ENCODE assay signal across 8 cellular contexts in the genomic region with DNA sequence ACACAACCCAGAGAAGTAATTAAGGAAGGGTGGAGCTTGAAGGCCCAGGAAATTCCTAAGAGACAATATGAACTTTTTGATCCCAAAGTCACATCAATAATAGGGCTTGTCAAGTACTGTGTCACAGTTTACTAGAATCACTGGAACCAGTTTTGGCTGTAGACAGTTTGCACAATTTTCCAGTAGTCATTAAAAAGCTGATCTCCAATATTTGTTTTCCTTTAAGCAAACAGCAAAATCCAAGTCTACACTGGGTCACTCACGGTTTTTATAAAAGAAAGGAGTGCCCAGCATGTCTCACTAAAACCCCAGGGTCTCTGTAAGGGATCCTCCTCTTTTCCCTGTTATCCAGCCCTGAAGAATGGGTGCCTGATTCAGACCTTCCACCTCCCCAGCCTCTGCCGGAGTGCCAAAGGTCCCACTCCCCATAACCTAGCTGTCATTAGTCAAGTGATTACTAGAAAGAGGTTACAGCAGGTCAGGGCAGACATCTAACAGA. TPM values are rescaled to one million over a fixed set of nuclear protein-coding genes. Genes with fewer than 3 reads are reported as not detected.
A peak's percentile ranks its signal among the peaks of the same experiment; 100 is the strongest.
DNase-seq lines count a peak whose midpoint lies in the region; ATAC-seq, FAIRE-seq and TF ChIP-seq lines count a peak whose summit lies in the region.

No MANE protein-coding gene starts in this region.

- H3K9me3 ChIP-seq in A549 (no peaks in the 10 kb centered on the region), HUES64 (ENCODE audit: insufficient read depth, low read depth, low read length) (no peaks in the 10 kb centered on the region), muscle layer of colon (ENCODE audit: low read length) (no peaks in the 10 kb centered on the region)

- peak overlapping the region; percentile 92 for H3K4me2 ChIP-seq in A549

- peak overlapping the region; percentile 85 for H3K4me3 ChIP-seq in A549
- peak overlapping the region; percentile 90 for H3K4me3 ChIP-seq in HUES64 (ENCODE audit: low read length)
- peak overlapping the region; percentile 78 to 86 for H3K4me3 ChIP-seq in muscle layer of colon (ENCODE audit: low read depth in 1 of 2, low read length in 2 of 2)

- H3K36me3 ChIP-seq in HUES64 (ENCODE audit: insufficient read depth, low read length) (no peaks in the 10 kb centered on the region), muscle layer of colon (ENCODE audit: insufficient read depth, low read length) (no peaks in the 10 kb centered on the region)

- CTCF ChIA-PET in A549 (lab: Yijun Ruan, JAX), result no interaction called here

- H3K4me1 ChIP-seq in A549, result peaks cover 8% of the 10 kb centered on the region
- H3K4me1 ChIP-seq in HUES64 (ENCODE audit: insufficient read depth, low read length), result 0 out of 2 replicates have a peak, but pooled peaks cover 3% of the 10 kb centered on the region
- H3K4me1 ChIP-seq in muscle layer of colon (ENCODE audit: insufficient read depth, low read length), result no peaks in the 10 kb centered on the region

- DNase-seq in A549 (ENCODE audit: low read depth in 1 of 2, low spot score in 1 of 2) (no peak), chondrocyte (ENCODE audit: low spot score) (no peak), hepatic stellate cell (ENCODE audit: low spot score) (no peak)

- peak overlapping the region; percentile 92 for H3K4me3 Mint-ChIP-seq in chondrocyte (ENCODE audit: unreplicated experiment)

- 0% methylated on average over 2 of the region's 2 CpGs for WGBS in A549 (ENCODE audit: missing lambda C conversion rate)
- whole genome bisulfite sequencing in HUES64, result 6% methylated on average over 2 of the region's 2 CpGs

- peak overlapping the region; percentile 97 for H3K27ac Mint-ChIP-seq in chondrocyte (ENCODE audit: unreplicated experiment)

- TF ChIP-seq CTCF in A549 (IDR thresholded peaks at IDR 0.05) (no peak), chondrocyte (IDR thresholded peaks at IDR 0.05) (no peak)

- H3K27me3 ChIP-seq in HUES64 (ENCODE audit: insufficient read depth, low read length) (no peaks in the 10 kb centered on the region), muscle layer of colon (ENCODE audit: control insufficient read depth in 1 of 2, insufficient read depth in 2 of 2, low read length in 2 of 2) (no peaks in the 10 kb centered on the region)

- H3K9ac ChIP-seq in HUES64 (ENCODE audit: low read depth, low read length), result peak overlapping the region; percentile 71
- peak overlapping the region; percentile 89 for H3K9ac ChIP-seq in muscle layer of colon (ENCODE audit: low read length)

- H3K36me3 Mint-ChIP-seq in chondrocyte (ENCODE audit: low read depth), result no peaks in the 10 kb centered on the region

- FAIRE-seq in A549 (lab: Jason Lieb, UNC), result no peak

- no peak for TF ChIP-seq EP300 in A549 (IDR thresholded peaks at IDR 0.05)

- no peak for TF ChIP-seq POLR2A in A549 (IDR thresholded peaks at IDR 0.05; ENCODE audit: low read length)

- ATAC-seq in A549 (no peak; a peak in 1 of 6 replicates), GM21576 (IDR thresholded peaks at IDR 0.05; ENCODE audit: unreplicated experiment) (no peak), GM19463 (IDR thresholded peaks at IDR 0.05; ENCODE audit: unreplicated experiment) (no peak), HG02642 (IDR thresholded peaks at IDR 0.05; ENCODE audit: poor library complexity, unreplicated experiment) (no peak)

- H3K9me3 Mint-ChIP-seq in chondrocyte (ENCODE audit: low read depth), result no peaks in the 10 kb centered on the region

- peak overlapping the region; percentile 81 to 92 for H3K27ac ChIP-seq in A549
- H3K27ac ChIP-seq in HUES64 (ENCODE audit: low read depth, low read length), result peak overlapping the region; percentile 91
- H3K27ac ChIP-seq in muscle layer of colon (ENCODE audit: low read depth, low read length), result peak overlapping the region; percentile 86

- H3K4me1 Mint-ChIP-seq in chondrocyte (ENCODE audit: low read depth), result peaks cover 11% of the 10 kb centered on the region

- no peak for TF ChIP-seq RAD21 in A549 (conservative IDR thresholded peaks at IDR 0.05 in 1 of 2, IDR thresholded peaks at IDR 0.05 in 1 of 2)

- POLR2A ChIA-PET in A549 (lab: Yijun Ruan, JAX), result no interaction called here

- H3K27me3 Mint-ChIP-seq in chondrocyte (ENCODE audit: low read depth), result no peaks in the 10 kb centered on the region

TF ChIP-seq in A549, 52 proteins besides CTCF, POLR2A, EP300 and RAD21:
- TF ChIP-seq ZSCAN20 (CRISPR knock-in tag; IDR thresholded peaks at IDR 0.05), result no peak
- TF ChIP-seq HOXB13 (CRISPR knock-in tag; IDR thresholded peaks at IDR 0.05; ENCODE audit: low read depth), result no peak
- TF ChIP-seq, protein P1, sequence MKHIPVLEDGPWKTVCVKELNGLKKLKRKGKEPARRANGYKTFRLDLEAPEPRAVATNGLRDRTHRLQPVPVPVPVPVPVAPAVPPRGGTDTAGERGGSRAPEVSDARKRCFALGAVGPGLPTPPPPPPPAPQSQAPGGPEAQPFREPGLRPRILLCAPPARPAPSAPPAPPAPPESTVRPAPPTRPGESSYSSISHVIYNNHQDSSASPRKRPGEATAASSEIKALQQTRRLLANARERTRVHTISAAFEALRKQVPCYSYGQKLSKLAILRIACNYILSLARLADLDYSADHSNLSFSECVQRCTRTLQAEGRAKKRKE (CRISPR knock-in tag; IDR thresholded peaks at IDR 0.05; ENCODE audit: low read depth), result no peak
- TF ChIP-seq PHF8 (IDR thresholded peaks at IDR 0.05; ENCODE audit: borderline replicate concordance, low read depth), result no peak
- TF ChIP-seq, protein P2, sequence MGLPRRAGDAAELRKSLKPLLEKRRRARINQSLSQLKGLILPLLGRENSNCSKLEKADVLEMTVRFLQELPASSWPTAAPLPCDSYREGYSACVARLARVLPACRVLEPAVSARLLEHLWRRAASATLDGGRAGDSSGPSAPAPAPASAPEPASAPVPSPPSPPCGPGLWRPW (IDR thresholded peaks at IDR 0.05), result no peak
- TF ChIP-seq FOXS1 (CRISPR knock-in tag; IDR thresholded peaks at IDR 0.05), result no peak
- TF ChIP-seq HEYL (CRISPR knock-in tag; IDR thresholded peaks at IDR 0.05), result no peak
- no peak for TF ChIP-seq RARB (CRISPR knock-in tag; IDR thresholded peaks at IDR 0.05)
- TF ChIP-seq ZFP36 (IDR thresholded peaks at IDR 0.05; ENCODE audit: borderline replicate concordance, partially characterized antibody), result no peak
- no peak for TF ChIP-seq CHD2 (IDR thresholded peaks at IDR 0.05; ENCODE audit: low read length, partially characterized antibody)
- TF ChIP-seq POLR2AphosphoS2 (conservative IDR thresholded peaks at IDR 0.05; ENCODE audit: low read length), result no peak
- TF ChIP-seq ESRRA (IDR thresholded peaks at IDR 0.05; ENCODE audit: borderline replicate concordance, low read length), result no peak
- no peak for TF ChIP-seq FOSB (CRISPR knock-in tag; IDR thresholded peaks at IDR 0.05)
- no peak for TF ChIP-seq CEBPB (IDR thresholded peaks at IDR 0.05)
TF ChIP-seq in A549: peak in this region for 0.

RNA-seq across cellular contexts. Expression of a gene that starts 0.6 kb away (rescaled TPM):
- polyA plus RNA-seq in A549 (2011; rRNA removed) (14.0 and 19.6 TPM in 2 replicates), A549 (2017; fragmentation: RNase III; extraction: RNeasy Plus Mini Kit Qiagen cat#74134 plus additional on column Dnase treatment) (8.3 to 9.4 TPM (median 8.3 TPM) in 3 replicates)
- 4.2 and 5.3 TPM in 2 replicates for polyA plus RNA-seq in A549 (2012; cell fraction: cytosol; rRNA removed)
- polyA plus RNA-seq in A549 (2012; cell fraction: nucleus; rRNA removed), result 10.2 and 19.7 TPM in 2 replicates
- 21.0 and 30.1 TPM in 2 replicates for polyA minus RNA-seq in A549 (2011; rRNA and poly(A)+ RNA removed)
- 4.2 TPM for polyA plus RNA-seq in HUES64 (2013, experiment 1 of 2)
- 5.0 TPM for polyA plus RNA-seq in HUES64 (2013, experiment 2 of 2)
- total RNA-seq in chondrocyte, result 22.9 to 29.8 TPM (median 27.3 TPM) in 3 replicates

RNA-seq across cellular contexts. Expression of a gene that starts 33.5 kb away (rescaled TPM):
- polyA plus RNA-seq in A549 (2011; rRNA removed) (1.7 and 1.8 TPM in 2 replicates), A549 (2017; fragmentation: RNase III; extraction: RNeasy Plus Mini Kit Qiagen cat#74134 plus additional on column Dnase treatment) (0.45 to 0.49 TPM (median 0.45 TPM) in 3 replicates)
- 0.25 and 0.34 TPM in 2 replicates for polyA plus RNA-seq in A549 (2012; cell fraction: cytosol; rRNA removed)
- 0.30 and 0.43 TPM in 2 replicates for polyA plus RNA-seq in A549 (2012; cell fraction: nucleus; rRNA removed)
- 4.5 and 5.4 TPM in 2 replicates for polyA minus RNA-seq in A549 (2011; rRNA and poly(A)+ RNA removed)
- polyA plus RNA-seq in HUES64 (2013, experiment 1 of 2), result 27.0 TPM
- polyA plus RNA-seq in HUES64 (2013, experiment 2 of 2), result 30.2 TPM
- total RNA-seq in chondrocyte, result 9.7 to 17.8 TPM (median 9.9 TPM) in 3 replicates

RNA-seq across cellular contexts. Expression of a gene that starts 54.9 kb away (rescaled TPM):
- 15.6 and 20.1 TPM in 2 replicates for polyA plus RNA-seq in A549 (2011; rRNA removed)
- polyA plus RNA-seq in A549 (2012; cell fraction: cytosol; rRNA removed), result 6.2 and 7.2 TPM in 2 replicates
- polyA plus RNA-seq in A549 (2012; cell fraction: nucleus; rRNA removed), result 6.8 and 11.1 TPM in 2 replicates
- polyA plus RNA-seq in A549 (2017; fragmentation: RNase III; extraction: RNeasy Plus Mini Kit Qiagen cat#74134 plus additional on column Dnase treatment), result 13.4 to 16.5 TPM (median 14.5 TPM) in 3 replicates
- 4.9 and 5.3 TPM in 2 replicates for polyA minus RNA-seq in A549 (2011; rRNA and poly(A)+ RNA removed)
- 31.8 TPM for polyA plus RNA-seq in HUES64 (2013, experiment 1 of 2)
- polyA plus RNA-seq in HUES64 (2013, experiment 2 of 2), result 27.1 TPM
- 2.9 to 10.2 TPM (median 6.8 TPM) in 3 replicates for total RNA-seq in chondrocyte
